ENCODE assay signal across 2 cellular contexts in genomic region chr11:124716596-124716995, GRCh38.
TF ChIP-seq lines count a peak whose summit lies in the region.

No MANE protein-coding gene starts in this region.

TF ChIP-seq in SK-N-SH, 30 proteins besides CTCF, POLR2A, EP300 and RAD21:
- TF ChIP-seq FOSL2 (IDR thresholded peaks at IDR 0.05; ENCODE audit: borderline replicate concordance, low read depth) (no peak; the same call in 1 of the 2 replicates), MEF2A (IDR thresholded peaks at IDR 0.05; ENCODE audit: borderline replicate concordance, low read depth) (no peak), SIN3A (IDR thresholded peaks at IDR 0.05; ENCODE audit: borderline replicate concordance, low read depth, low read length) (no peak), REST (IDR thresholded peaks at IDR 0.05; ENCODE audit: low read depth, low read length) (no peak), EZH2phosphoT487 (IDR thresholded peaks at IDR 0.05; ENCODE audit: borderline replicate concordance, low read depth) (no peak), YY1 (IDR thresholded peaks at IDR 0.05; ENCODE audit: low read depth) (no peak), TCF12 (IDR thresholded peaks at IDR 0.05) (peak; percentile 47; the same call in 1 of the 2 replicates), MXI1 (IDR thresholded peaks at IDR 0.05; ENCODE audit: low read depth, low read length) (no peak), SMC3 (IDR thresholded peaks at IDR 0.05; ENCODE audit: low read depth, low read length) (no peak)

TF ChIP-seq in SK-N-SH treated with all-trans-retinoic acid at 6 μM for 48 hours, 23 proteins besides CTCF, POLR2A, EP300 and RAD21:
- TF ChIP-seq ZNF565 (CRISPR knock-in tag; conservative IDR thresholded peaks at IDR 0.05; ENCODE audit: low read depth) (no peak), ZNF70 (CRISPR knock-in tag; IDR thresholded peaks at IDR 0.05) (no peak), CSRNP3 (CRISPR knock-in tag; IDR thresholded peaks at IDR 0.05) (no peak), TOX (CRISPR knock-in tag; IDR thresholded peaks at IDR 0.05; ENCODE audit: borderline replicate concordance) (no peak), OSR1 (CRISPR knock-in tag; IDR thresholded peaks at IDR 0.05) (no peak), ZC3H10 (CRISPR knock-in tag; IDR thresholded peaks at IDR 0.05) (no peak), TSHZ2 (CRISPR knock-in tag; IDR thresholded peaks at IDR 0.05) (no peak)
- TF ChIP-seq, protein P1, sequence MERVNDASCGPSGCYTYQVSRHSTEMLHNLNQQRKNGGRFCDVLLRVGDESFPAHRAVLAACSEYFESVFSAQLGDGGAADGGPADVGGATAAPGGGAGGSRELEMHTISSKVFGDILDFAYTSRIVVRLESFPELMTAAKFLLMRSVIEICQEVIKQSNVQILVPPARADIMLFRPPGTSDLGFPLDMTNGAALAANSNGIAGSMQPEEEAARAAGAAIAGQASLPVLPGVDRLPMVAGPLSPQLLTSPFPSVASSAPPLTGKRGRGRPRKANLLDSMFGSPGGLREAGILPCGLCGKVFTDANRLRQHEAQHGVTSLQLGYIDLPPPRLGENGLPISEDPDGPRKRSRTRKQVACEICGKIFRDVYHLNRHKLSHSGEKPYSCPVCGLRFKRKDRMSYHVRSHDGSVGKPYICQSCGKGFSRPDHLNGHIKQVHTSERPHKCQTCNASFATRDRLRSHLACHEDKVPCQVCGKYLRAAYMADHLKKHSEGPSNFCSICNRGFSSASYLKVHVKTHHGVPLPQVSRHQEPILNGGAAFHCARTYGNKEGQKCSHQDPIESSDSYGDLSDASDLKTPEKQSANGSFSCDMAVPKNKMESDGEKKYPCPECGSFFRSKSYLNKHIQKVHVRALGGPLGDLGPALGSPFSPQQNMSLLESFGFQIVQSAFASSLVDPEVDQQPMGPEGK (CRISPR knock-in tag; IDR thresholded peaks at IDR 0.05; ENCODE audit: borderline replicate concordance), result no peak
